In genomic region chr2:676647-677055, GRCh38 we compare ENCODE assay signal across 8 cellular contexts. TPM values are rescaled to one million over a fixed set of nuclear protein-coding genes. Genes with fewer than 3 reads are reported as not detected.
DNase-seq lines count a peak whose midpoint lies in the region; ATAC-seq, FAIRE-seq and TF ChIP-seq lines count a peak whose summit lies in the region.

No MANE protein-coding gene starts in this region.

- intact Hi-C loops in dendritic cell treated with granulocyte-macrophage colony-stimulating factor and Interleukin-4, amounts not matched to agents 40 ng/mL and 50 ng/mL, for 4 days (cut with micrococcal nuclease) = loop anchor here (5.0 kb wide), 1 partner anchor 409 kb away; no protein-coding TSS in a partner anchor
- intact Hi-C loops in left lung (cut with DNase I) = no loop called here

- DNase-seq in AG20443 (ENCODE audit: low spot score) (peak; percentile 98), NCI-H2107 treated with DMSO at 0.1 percent for 48 hours (lab: John Stamatoyannopoulos, UW; ENCODE audit: unreplicated experiment) (peak; percentile 88), left lung (peak; percentile 100)
- DNase-seq in stimulated activated CD4-positive, alpha-beta T cell treated with anti-CD3 and anti-CD28 coated beads, Interleukin-2, amount 100 ng/mL, for 48 hours = peak; percentile 91 to 95

- H3K4me1 ChIP-seq in left lung = peaks cover 0 to 33% of the 10 kb centered on the region in 2 donors

- peaks cover 38% of the 10 kb centered on the region for H3K4me1 Mint-ChIP-seq in dendritic cell treated with granulocyte-macrophage colony-stimulating factor and Interleukin-4, amounts not matched to agents 40 ng/mL and 50 ng/mL, for 4 days (ENCODE audit: low read depth)

- H3K4me3 Mint-ChIP-seq in dendritic cell treated with granulocyte-macrophage colony-stimulating factor and Interleukin-4, amounts not matched to agents 40 ng/mL and 50 ng/mL, for 4 days = peak overlapping the region; percentile 89

- H3K9me3 ChIP-seq in left lung = no peaks in the 10 kb centered on the region

- TF ChIP-seq CTCF in left lung (IDR thresholded peaks at IDR 0.05) = no peak

- peak overlapping the region; percentile 96 for H3K27ac Mint-ChIP-seq in dendritic cell treated with granulocyte-macrophage colony-stimulating factor and Interleukin-4, amounts not matched to agents 40 ng/mL and 50 ng/mL, for 4 days

- FAIRE-seq in TTC549 (lab: Jason Lieb, UNC) = peak; percentile 26

- H3K27ac ChIP-seq in left lung = peak overlapping the region; percentile 95 to 99

- H3K27me3 Mint-ChIP-seq in dendritic cell treated with granulocyte-macrophage colony-stimulating factor and Interleukin-4, amounts not matched to agents 40 ng/mL and 50 ng/mL, for 4 days = no peaks in the 10 kb centered on the region

- no peaks in the 10 kb centered on the region for H3K27me3 ChIP-seq in left lung

- H3K9me3 Mint-ChIP-seq in dendritic cell treated with granulocyte-macrophage colony-stimulating factor and Interleukin-4, amounts not matched to agents 40 ng/mL and 50 ng/mL, for 4 days = no peaks in the 10 kb centered on the region

- H3K36me3 ChIP-seq in left lung = peaks cover 0 to 25% of the 10 kb centered on the region in 2 donors

- H3K36me3 Mint-ChIP-seq in dendritic cell treated with granulocyte-macrophage colony-stimulating factor and Interleukin-4, amounts not matched to agents 40 ng/mL and 50 ng/mL, for 4 days (ENCODE audit: low read depth) = peaks cover 44% of the 10 kb centered on the region

- peak; percentile 71 for ATAC-seq in GM18870 (IDR thresholded peaks at IDR 0.05; ENCODE audit: unreplicated experiment)
- ATAC-seq in HG03108 (IDR thresholded peaks at IDR 0.05; ENCODE audit: unreplicated experiment) = peak; percentile 86
- peak; percentile 91 for ATAC-seq in left lung

- H3K4me3 ChIP-seq in left lung = peak overlapping the region; percentile 36 to 65

RNA-seq across cellular contexts. Expression of gene TMEM18, which starts 0.6 kb away (rescaled TPM):
- 10 to 100 TPM; 16.9 to 27.3 TPM for total RNA-seq in left lung

Comparison
In these comparisons a context has a peak if more than half of its experiments do, and no peak if none do; other contexts are left out.
1. Peak in every context shown above with its lines: DNase-seq, ATAC-seq, H3K4me3 ChIP-seq and H3K27ac ChIP-seq.